20 cellular contexts compared by ENCODE assay signal in the genomic region with DNA sequence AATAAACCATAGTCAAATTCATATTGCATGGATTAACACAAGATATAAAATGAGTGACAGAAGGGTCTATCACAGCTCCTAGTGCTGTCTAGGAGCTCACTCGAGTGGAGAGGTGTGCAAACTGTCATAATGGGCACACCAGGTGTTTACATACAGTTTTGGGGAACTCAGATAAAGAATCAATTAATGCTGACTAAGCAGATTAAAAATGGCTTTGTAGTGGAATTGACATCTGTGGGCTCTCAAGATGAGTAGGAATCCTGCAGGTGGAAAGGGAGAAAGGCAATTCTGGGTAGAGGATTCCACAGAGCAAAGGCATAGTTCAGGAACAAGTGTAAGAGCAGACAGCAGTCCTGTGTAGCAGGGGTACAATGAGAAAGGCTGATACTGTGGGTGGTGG.
DNase-seq lines count a peak whose midpoint lies in the region; ATAC-seq, FAIRE-seq and TF ChIP-seq lines count a peak whose summit lies in the region.
"Had no signal": no experiment of that assay in that cellular context is flagged by ENCODE, and none has a peak within 500 bp of the region (broad histone marks: within the 10 kb centered on the region; RNA-seq: fewer than 3 reads in every experiment).

No MANE protein-coding gene starts in this region.

- DNase-seq in HepG2 (ENCODE audit: low spot score) (no peak), right lobe of liver (no peak), NCI-H524 (lab: John Stamatoyannopoulos, UW) (peak; percentile 76 to 92), NCI-H82 treated with DMSO at 0.1 percent for 48 hours (lab: John Stamatoyannopoulos, UW; ENCODE audit: unreplicated experiment) (peak; percentile 70), neural crest cell (ENCODE audit: low read depth, low spot score) (no peak), cortex of kidney (lab: John Stamatoyannopoulos, UW) (no peak)
- no peak for DNase-seq in activated CD4-positive, alpha-beta T cell treated with anti-CD3 and anti-CD28 coated beads for 36 hours
- DNase-seq in activated T-cell treated with anti-CD3 and anti-CD28 coated beads, Interleukin-2, amount 50 U/mL, for 4 hours: no peak
- DNase-seq: AML-193; CD4-positive, alpha-beta memory T cell; DMS153; DMS79; GDM1; H7; KBM-7 had no signal

- ATAC-seq in HepG2 (no peak), right lobe of liver (no peak)
- no peak for ATAC-seq in activated CD4-positive, alpha-beta T cell treated with anti-CD3 and anti-CD28 coated beads for 36 hours
- ATAC-seq in activated T-cell treated with anti-CD3 and anti-CD28 coated beads, Interleukin-2, amount 50 U/mL, for 4 hours: no peak
- ATAC-seq: GM23338 had no signal

- H3K79me2 ChIP-seq in HepG2 (ENCODE audit: insufficient read depth, low read length): no peaks in the 10 kb centered on the region

- POLR2A ChIA-PET in HepG2 (lab: Yijun Ruan, JAX): no interaction called here
- POLR2A ChIA-PET in activated CD4-positive, alpha-beta T cell treated with anti-CD3 and anti-CD28 coated beads for 36 hours (lab: Charles Lee): no interaction called here

- 4% methylated on average over 1 of the region's 1 CpG for WGBS in HepG2 (ENCODE audit: low lambda C conversion rate)
- WGBS in right lobe of liver (ENCODE audit: insufficient coverage, low coverage, low lambda C conversion rate, missing lambda C conversion rate): 20% methylated on average over 1 of the region's 1 CpG

- in situ Hi-C loops in HepG2 (cut with HindIII; ENCODE audit: extremely low pct_ligation_motif_present, low pct_unique_long_range_greater_than_20kb): no loop called here

- H2AFZ ChIP-seq in HepG2 (ENCODE audit: low read length): no peak overlapping the region
- H2AFZ ChIP-seq: GM23338 had no signal

- H3K27me3 ChIP-seq in HepG2 (ENCODE audit: control insufficient read depth in 1 of 2, insufficient read depth in 2 of 2, low read length in 2 of 2): no peaks in the 10 kb centered on the region
- H3K27me3 ChIP-seq in right lobe of liver: no peaks in the 10 kb centered on the region

- no peak for TF ChIP-seq CTCF in HepG2 (CRISPR knock-in tag; IDR thresholded peaks at IDR 0.05)
- no peak for TF ChIP-seq CTCF in right lobe of liver (IDR thresholded peaks at IDR 0.05)
- TF ChIP-seq CTCF in neural crest cell (conservative IDR thresholded peaks at IDR 0.05): no peak

- no peaks in the 10 kb centered on the region for H3K9me3 ChIP-seq in HepG2 (ENCODE audit: low read length)
- H3K9me3 ChIP-seq in right lobe of liver: no peaks in the 10 kb centered on the region

- H4K20me1 ChIP-seq in HepG2 (ENCODE audit: insufficient read depth, low read length): no peaks in the 10 kb centered on the region

- TF ChIP-seq RAD21 in HepG2 (CRISPR knock-in tag; IDR thresholded peaks at IDR 0.05): no peak

- CTCF ChIA-PET in HepG2 (lab: Yijun Ruan, JAX; ENCODE audit: low intra/inter-chr PET ratio, low total read pairs): no interaction called here
- CTCF ChIA-PET in activated CD4-positive, alpha-beta T cell treated with anti-CD3 and anti-CD28 coated beads for 36 hours (lab: Charles Lee): no interaction called here

- H3K4me1 Mint-ChIP-seq in neural crest cell: no peaks in the 10 kb centered on the region
- H3K4me1 Mint-ChIP-seq in activated CD4-positive, alpha-beta T cell treated with anti-CD3 and anti-CD28 coated beads for 36 hours: no peaks in the 10 kb centered on the region
- no peaks in the 10 kb centered on the region for H3K4me1 Mint-ChIP-seq in activated T-cell treated with anti-CD3 and anti-CD28 coated beads, Interleukin-2, amount 50 U/mL, for 4 hours (ENCODE audit: low read depth)
- H3K4me1 Mint-ChIP-seq: CD14-positive monocyte; CD4-positive, alpha-beta memory T cell; GM23338 had no signal

- peak overlapping the region; percentile 8 for H3K27ac Mint-ChIP-seq in neural crest cell (ENCODE audit: unreplicated experiment)
- no peak overlapping the region for H3K27ac Mint-ChIP-seq in activated CD4-positive, alpha-beta T cell treated with anti-CD3 and anti-CD28 coated beads for 36 hours
- H3K27ac Mint-ChIP-seq: CD4-positive, alpha-beta memory T cell; GM23338 had no signal

- no TSS peak for BruUV-seq in HepG2 (replicated peaks; lab: Mats Ljungman, UMichigan)

- no peak for TF ChIP-seq POLR2A in HepG2 (IDR thresholded peaks at IDR 0.05; ENCODE audit: insufficient read depth in 1 of 2, low read depth in 2 of 2, low read length in 2 of 2)
- no peak for TF ChIP-seq POLR2A in right lobe of liver (IDR thresholded peaks at IDR 0.05)

- H3K4me3 ChIP-seq in HepG2 (replicated peaks in 1 of 3; ENCODE audit: insufficient read depth in 1 of 3, low read depth in 2 of 3, low read length in 3 of 3) (no peak overlapping the region), right lobe of liver (no peak overlapping the region)
- H3K4me3 ChIP-seq: GM23338 had no signal

- no peak overlapping the region for H3K4me2 ChIP-seq in HepG2 (ENCODE audit: low read depth, low read length)
- H3K4me2 ChIP-seq: GM23338 had no signal

- H3K27me3 Mint-ChIP-seq in neural crest cell (ENCODE audit: low read depth): no peaks in the 10 kb centered on the region
- H3K27me3 Mint-ChIP-seq in activated CD4-positive, alpha-beta T cell treated with anti-CD3 and anti-CD28 coated beads for 36 hours: peaks cover 2% of the 10 kb centered on the region
- peaks cover 2% of the 10 kb centered on the region for H3K27me3 Mint-ChIP-seq in activated T-cell treated with anti-CD3 and anti-CD28 coated beads, Interleukin-2, amount 50 U/mL, for 4 hours (ENCODE audit: low read depth)

- H3K4me3 Mint-ChIP-seq in neural crest cell: no peak overlapping the region
- no peak overlapping the region for H3K4me3 Mint-ChIP-seq in activated CD4-positive, alpha-beta T cell treated with anti-CD3 and anti-CD28 coated beads for 36 hours
- H3K4me3 Mint-ChIP-seq in activated T-cell treated with anti-CD3 and anti-CD28 coated beads, Interleukin-2, amount 50 U/mL, for 4 hours: no peak overlapping the region
- H3K4me3 Mint-ChIP-seq: CD14-positive monocyte; CD4-positive, alpha-beta memory T cell; GM23338 had no signal

- peaks cover 2% of the 10 kb centered on the region for H3K9me3 Mint-ChIP-seq in neural crest cell
- no peaks in the 10 kb centered on the region for H3K9me3 Mint-ChIP-seq in activated CD4-positive, alpha-beta T cell treated with anti-CD3 and anti-CD28 coated beads for 36 hours (ENCODE audit: low read depth)
- no peaks in the 10 kb centered on the region for H3K9me3 Mint-ChIP-seq in activated T-cell treated with anti-CD3 and anti-CD28 coated beads, Interleukin-2, amount 50 U/mL, for 4 hours
- H3K9me3 Mint-ChIP-seq: CD14-positive monocyte; CD4-positive, alpha-beta memory T cell; GM23338 had no signal

- H3K4me1 ChIP-seq in HepG2 (ENCODE audit: insufficient read depth, low read length) (no peaks in the 10 kb centered on the region), right lobe of liver (no peaks in the 10 kb centered on the region)

- TF ChIP-seq EP300 in HepG2 (IDR thresholded peaks at IDR 0.05; ENCODE audit: low read depth in 2 of 2, low read length in 2 of 2): no peak
- no peak for TF ChIP-seq EP300 in HepG2 (CRISPR knock-in tag; IDR thresholded peaks at IDR 0.05; ENCODE audit: borderline replicate concordance)

- H3K9ac ChIP-seq in HepG2 (ENCODE audit: insufficient read depth, low read depth, low read length): no peak overlapping the region

- H3K27ac ChIP-seq in HepG2 (ENCODE audit: extremely low read length, insufficient read depth, low read length): no peak overlapping the region
- H3K27ac ChIP-seq in right lobe of liver: no peak overlapping the region

- H3K36me3 ChIP-seq in HepG2 (replicated peaks in 1 of 2; ENCODE audit: control insufficient read depth in 1 of 2, insufficient read depth in 2 of 2, low read length in 2 of 2) (no peaks in the 10 kb centered on the region), right lobe of liver (no peaks in the 10 kb centered on the region)

- no peaks in the 10 kb centered on the region for H3K36me3 Mint-ChIP-seq in neural crest cell (ENCODE audit: low read depth)
- H3K36me3 Mint-ChIP-seq in activated CD4-positive, alpha-beta T cell treated with anti-CD3 and anti-CD28 coated beads for 36 hours (ENCODE audit: low read depth): no peaks in the 10 kb centered on the region
- H3K36me3 Mint-ChIP-seq in activated T-cell treated with anti-CD3 and anti-CD28 coated beads, Interleukin-2, amount 50 U/mL, for 4 hours (ENCODE audit: insufficient read depth): no peaks in the 10 kb centered on the region
- H3K36me3 Mint-ChIP-seq: CD14-positive monocyte; CD4-positive, alpha-beta memory T cell had no signal

- intact Hi-C loops in HepG2 (cut with micrococcal nuclease; ENCODE audit: unreplicated experiment): no loop called here
- intact Hi-C loops in right lobe of liver (cut with DNase I): no loop called here
- intact Hi-C loops in activated CD4-positive, alpha-beta T cell treated with anti-CD3 and anti-CD28 coated beads for 36 hours (cut with DNase I, micrococcal nuclease): no loop called here

- no peak for FAIRE-seq in HepG2 (lab: Jason Lieb, UNC)
- FAIRE-seq: A204.1, GM12892, GM18507 had no signal

TF ChIP-seq in HepG2, 621 proteins besides CTCF, POLR2A, EP300 and RAD21:
- TF ChIP-seq MAFF (IDR thresholded peaks at IDR 0.05; ENCODE audit: low read depth, low read length) (peak; percentile 99), ZNF563 (CRISPR knock-in tag; IDR thresholded peaks at IDR 0.05) (no peak), ZNF253 (CRISPR knock-in tag; IDR thresholded peaks at IDR 0.05; ENCODE audit: borderline replicate concordance) (no peak), MAFK (conservative IDR thresholded peaks at IDR 0.05 in 1 of 2, IDR thresholded peaks at IDR 0.05 in 1 of 2; ENCODE audit: low read length in 2 of 2) (peak; percentile 98 to 99), JARID2 (CRISPR knock-in tag; IDR thresholded peaks at IDR 0.05; ENCODE audit: insufficient replicate concordance) (no peak)
TF ChIP-seq in HepG2: peak in this region for 2.

Comparison
In these comparisons a context has a peak if more than half of its experiments do, and no peak if none do; other contexts are left out.
1. DNase-seq: peak in NCI-H524 (2 of 2) and NCI-H82 treated with DMSO at 0.1 percent for 48 hours (single experiment); none in HepG2 (single experiment), right lobe of liver (0 of 3), neural crest cell (single experiment), activated CD4-positive, alpha-beta T cell treated with anti-CD3 and anti-CD28 coated beads for 36 hours (single experiment), activated T-cell treated with anti-CD3 and anti-CD28 coated beads, Interleukin-2, amount 50 U/mL, for 4 hours (single experiment) and cortex of kidney (single experiment).